In the genomic region with DNA sequence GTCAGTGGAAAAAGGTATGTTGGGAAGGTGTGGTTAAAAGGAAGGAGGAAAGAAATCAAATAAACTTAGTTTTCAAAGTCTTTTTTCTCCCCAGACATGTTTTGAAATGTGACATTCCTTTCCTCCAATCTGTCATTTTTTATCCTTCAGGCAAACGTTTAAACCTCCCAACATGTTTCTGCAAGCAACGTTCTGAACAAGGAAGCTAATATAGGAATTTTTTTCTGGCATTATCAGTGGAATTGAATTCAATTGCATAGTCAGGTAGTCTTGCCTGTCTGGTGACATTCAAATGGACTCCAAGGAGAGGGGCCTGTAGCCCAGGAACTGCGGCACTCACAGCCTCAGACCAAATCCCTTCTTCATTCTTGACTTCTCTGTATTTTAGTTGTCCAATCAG, we compare ENCODE assay signal across 23 cellular contexts. TPM values are rescaled to one million over a fixed set of nuclear protein-coding genes. Genes with fewer than 3 reads are reported as not detected.
A peak's percentile ranks its signal among the peaks of the same experiment; 100 is the strongest.
DNase-seq lines count a peak whose midpoint lies in the region; ATAC-seq and TF ChIP-seq lines count a peak whose summit lies in the region.
"Had no signal": no experiment of that assay in that cellular context is flagged by ENCODE, and none has a peak within 500 bp of the region (broad histone marks: within the 10 kb centered on the region; RNA-seq: fewer than 3 reads in every experiment).

No MANE protein-coding gene starts in this region.

- H3K79me2 ChIP-seq in trophoblast cell (ENCODE audit: control insufficient read depth, insufficient read depth, low read length, poor library complexity) (no peaks in the 10 kb centered on the region), H9 (ENCODE audit: insufficient read depth, low read length) (no peaks in the 10 kb centered on the region)

- H3K4me1 ChIP-seq in trophoblast cell (ENCODE audit: control insufficient read depth in 1 of 2, insufficient read depth in 2 of 2, low read length in 2 of 2) (peaks cover 0 to 3% of the 10 kb centered on the region in 2 experiments), H9 (ENCODE audit: insufficient read depth, low read length) (no peaks in the 10 kb centered on the region)

- no peak overlapping the region for H2BK20ac ChIP-seq in H9 (ENCODE audit: low read depth, low read length, poor library complexity, severe bottlenecking)

- H3K27ac ChIP-seq in trophoblast cell (ENCODE audit: low read depth, low read length) (no peak overlapping the region), H9 (ENCODE audit: insufficient read length, low read depth, low read length) (no peak overlapping the region)
- H3K27ac ChIP-seq: 22Rv1 had no signal

- H2BK5ac ChIP-seq in trophoblast cell (ENCODE audit: low read depth, low read length, poor library complexity) (no peak overlapping the region), H9 (ENCODE audit: insufficient read length, low read length) (no peak overlapping the region)

- H2BK15ac ChIP-seq in H9 (ENCODE audit: low read depth, low read length): no peak overlapping the region

- TF ChIP-seq CTCF in epithelial cell of esophagus (IDR thresholded peaks at IDR 0.05; ENCODE audit: insufficient read depth, low read depth, low read length, missing control alignments) (no peak), foreskin fibroblast (IDR thresholded peaks at IDR 0.05; ENCODE audit: low read depth, low read length) (no peak), H9 (conservative IDR thresholded peaks at IDR 0.05) (no peak)

- H2BK12ac ChIP-seq in trophoblast cell (ENCODE audit: low read length): no peak overlapping the region
- no peak overlapping the region for H2BK12ac ChIP-seq in H9 (ENCODE audit: insufficient read length, low read depth, low read length)

- H3T11ph ChIP-seq in H9 (ENCODE audit: low read length): no peak overlapping the region

- H3K14ac ChIP-seq in trophoblast cell (ENCODE audit: low read length): no peak overlapping the region
- no peak overlapping the region for H3K14ac ChIP-seq in H9 (ENCODE audit: insufficient read depth, low read length)

- no peaks in the 10 kb centered on the region for H3K36me3 Mint-ChIP-seq in H9 (ENCODE audit: insufficient read depth in 1 of 3, low read depth in 3 of 3)
- H3K36me3 Mint-ChIP-seq: CD14-positive monocyte had no signal

- no peaks in the 10 kb centered on the region for H3K36me3 ChIP-seq in trophoblast cell (ENCODE audit: control insufficient read depth in 1 of 2, insufficient read depth in 2 of 2, low read length in 2 of 2)

- H2BK120ac ChIP-seq in trophoblast cell (ENCODE audit: insufficient read depth, low read length, poor library complexity) (no peak overlapping the region), H9 (ENCODE audit: low read depth, low read length, poor library complexity, severe bottlenecking) (no peak overlapping the region)

- peak; percentile 13 for DNase-seq in NCI-H2107 treated with DMSO at 0.1 percent for 48 hours (lab: John Stamatoyannopoulos, UW; ENCODE audit: unreplicated experiment)
- no peak for DNase-seq in NCI-H2107 (lab: John Stamatoyannopoulos, UW)
- peak; percentile 86 for DNase-seq in epithelial cell of esophagus (ENCODE audit: low read depth)
- peak; percentile 24 to 86 for DNase-seq in trophoblast cell
- DNase-seq in foreskin fibroblast: no peak
- no peak for DNase-seq in NCI-H526 (lab: John Stamatoyannopoulos, UW)
- no peak for DNase-seq in H9
- DNase-seq: AML-193, DMS 273 treated with DMSO at 0.1 percent for 48 hours, H7, Kasumi-1, MM.1S, NCI-H1092, NCI-H146, NCI-H2029 treated with DMSO at 0.1 percent for 48 hours, NCI-H774, RPMI8226, SIG-M5 had no signal

- H3K23me2 ChIP-seq in H9 (ENCODE audit: insufficient read length, low read depth, low read length, poor library complexity, severe bottlenecking): no peaks in the 10 kb centered on the region

- no peak overlapping the region for H3K18ac ChIP-seq in trophoblast cell (ENCODE audit: low read length)
- no peak overlapping the region for H3K18ac ChIP-seq in H9 (ENCODE audit: insufficient read length, low read depth, low read length)

- no peak overlapping the region for H3K56ac ChIP-seq in H9 (ENCODE audit: insufficient read length, low read depth, low read length)

- H3K27me3 ChIP-seq in trophoblast cell (ENCODE audit: insufficient read depth, low read length): no peaks in the 10 kb centered on the region
- H3K27me3 ChIP-seq in H9 (ENCODE audit: insufficient read depth, low read length): no peaks in the 10 kb centered on the region

- no peak overlapping the region for H3K27ac Mint-ChIP-seq in H9
- H3K27ac Mint-ChIP-seq: CD14-positive monocyte, IgD-negative memory B cell had no signal

- H3K9me3 ChIP-seq in trophoblast cell (ENCODE audit: insufficient read depth, low read depth, low read length) (peaks cover 1% of the 10 kb centered on the region), H9 (ENCODE audit: control insufficient read depth, low read depth, low read length) (no peaks in the 10 kb centered on the region)

- no peak overlapping the region for H4K12ac ChIP-seq in trophoblast cell (ENCODE audit: low read depth, low read length)

- H4K8ac ChIP-seq in trophoblast cell (ENCODE audit: low read depth, low read length): no peak overlapping the region
- H4K8ac ChIP-seq in H9 (replicated peaks; ENCODE audit: insufficient read length, low read depth, low read length): no peak overlapping the region

- H3K4me2 ChIP-seq in trophoblast cell (ENCODE audit: low read length) (no peak overlapping the region), H9 (ENCODE audit: insufficient read depth, insufficient read length, low read length) (no peak overlapping the region)

- H3K4ac ChIP-seq in trophoblast cell (ENCODE audit: low read depth, low read length) (no peak overlapping the region), H9 (ENCODE audit: low read depth, low read length) (no peak overlapping the region)

- no peak overlapping the region for H3K4me3 ChIP-seq in epithelial cell of esophagus (ENCODE audit: low read length)
- H3K4me3 ChIP-seq in trophoblast cell (ENCODE audit: low read depth, low read length): no peak overlapping the region
- no peak overlapping the region for H3K4me3 ChIP-seq in foreskin fibroblast (ENCODE audit: low read depth in 1 of 2, low read length in 2 of 2)

- no peak overlapping the region for H4K91ac ChIP-seq in trophoblast cell (ENCODE audit: low read depth, low read length)
- no peak overlapping the region for H4K91ac ChIP-seq in H9 (ENCODE audit: insufficient read length, low read depth, low read length)

- no peak overlapping the region for H4K5ac ChIP-seq in H9 (ENCODE audit: insufficient read length, low read depth, low read length)

- no peaks in the 10 kb centered on the region for H3K9me3 Mint-ChIP-seq in H9

- H4K20me1 ChIP-seq in H9 (ENCODE audit: control insufficient read depth, insufficient read depth, insufficient read length): no peaks in the 10 kb centered on the region

- H3K79me1 ChIP-seq in trophoblast cell (ENCODE audit: low read length) (no peaks in the 10 kb centered on the region), H9 (ENCODE audit: insufficient read depth, low read depth, low read length, poor library complexity, severe bottlenecking) (no peaks in the 10 kb centered on the region)

- ATAC-seq in HG03175 (IDR thresholded peaks at IDR 0.05; ENCODE audit: unreplicated experiment): no peak
- ATAC-seq: SK-N-SH treated with all-trans-retinoic acid at 6 μM for 48 hours had no signal

- no peak overlapping the region for H2AK5ac ChIP-seq in trophoblast cell (ENCODE audit: low read length)
- H2AK5ac ChIP-seq in H9 (ENCODE audit: insufficient read length, low read length): no peak overlapping the region

- H3K23ac ChIP-seq in trophoblast cell (ENCODE audit: low read length) (no peak overlapping the region), H9 (ENCODE audit: insufficient read length, low read depth, low read length) (no peak overlapping the region)

- peaks cover 0 to 6% of the 10 kb centered on the region in 2 experiments; a peak in 3 of 4 replicates for H3K4me1 Mint-ChIP-seq in H9

- H3K4me3 Mint-ChIP-seq in H9: no peak overlapping the region
- H3K4me3 Mint-ChIP-seq: CD14-positive monocyte, IgD-negative memory B cell had no signal

- H3K27me3 Mint-ChIP-seq in H9 (ENCODE audit: low read depth): no peaks in the 10 kb centered on the region

- H2AFZ ChIP-seq in trophoblast cell (ENCODE audit: insufficient read depth, low read length, poor library complexity): no peak overlapping the region
- no peak overlapping the region for H2AFZ ChIP-seq in H9 (ENCODE audit: low read length)

- no CpG with 5 or more reads among the region's 3 CpGs for WGBS in trophoblast cell (ENCODE audit: extremely low coverage, insufficient coverage, insufficient read length)
- WGBS in H9 (ENCODE audit: extremely low coverage, insufficient read length, low lambda C conversion rate): no CpG with 5 or more reads among the region's 3 CpGs

- H3K9ac ChIP-seq in trophoblast cell (ENCODE audit: low read length): no peak overlapping the region
- no peak overlapping the region for H3K9ac ChIP-seq in H9 (ENCODE audit: extremely low read depth, insufficient read length, low read length)

RNA-seq across cellular contexts. Expression of gene RASSF6, which starts 30.0 kb away (rescaled TPM):
- 0.26 and 0.28 TPM in 2 replicates for polyA plus RNA-seq in trophoblast cell (2013)
- 0.15 and 0.22 TPM in 2 replicates for total RNA-seq in H9 (2021)
- polyA plus RNA-seq: CD14-positive monocyte had no signal

Comparison
In these comparisons a context has a peak if more than half of its experiments do, and no peak if none do; other contexts are left out.
1. DNase-seq: peak in NCI-H2107 treated with DMSO at 0.1 percent for 48 hours (single experiment), epithelial cell of esophagus (single experiment) and trophoblast cell (2 of 2); none in NCI-H2107 (single experiment), foreskin fibroblast (0 of 2), NCI-H526 (0 of 2) and H9 (single experiment).